ENCODE assay signal across 8 cellular contexts in the genomic region with DNA sequence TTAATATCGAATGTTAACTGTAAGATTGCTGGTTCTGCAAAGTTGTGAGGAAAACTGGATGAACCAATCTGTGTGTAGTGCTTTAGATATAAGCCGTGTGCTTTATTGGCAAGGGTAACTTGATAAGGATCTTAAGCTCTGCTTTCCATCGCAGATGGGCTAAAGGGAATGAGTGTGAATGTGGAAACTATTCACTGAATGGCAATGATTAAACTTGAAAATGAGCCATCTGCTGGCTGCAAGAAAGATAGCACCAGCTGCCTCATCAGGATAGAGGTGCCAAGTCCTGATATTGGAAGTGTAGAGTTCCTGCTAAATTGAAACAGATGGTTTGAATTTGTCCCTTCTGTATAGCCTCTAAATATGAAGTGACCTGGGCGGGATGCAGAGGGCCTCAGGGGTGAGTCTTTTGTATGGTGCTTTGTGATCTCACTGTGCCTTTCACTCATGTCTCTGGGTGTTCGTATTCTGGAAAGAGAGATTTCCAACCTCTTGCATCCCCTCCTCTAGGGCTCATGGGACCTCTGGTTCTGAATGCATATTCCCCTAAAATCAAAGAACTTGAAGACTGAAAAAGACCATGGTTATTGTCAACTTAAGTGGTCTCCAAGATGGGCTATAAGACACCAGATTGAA. TPM values are rescaled to one million over a fixed set of nuclear protein-coding genes. Genes with fewer than 3 reads are reported as not detected.
DNase-seq lines count a peak whose midpoint lies in the region; ATAC-seq, FAIRE-seq and TF ChIP-seq lines count a peak whose summit lies in the region.

No MANE protein-coding gene starts in this region.

- H3F3A ChIP-seq in SU-DHL-6 (ENCODE audit: insufficient read depth): peaks cover 77% of the 10 kb centered on the region

- CTCF ChIA-PET in naive thymus-derived CD4-positive, alpha-beta T cell (lab: Charles Lee): no interaction called here

- no peak overlapping the region for H3K27ac Mint-ChIP-seq in naive thymus-derived CD4-positive, alpha-beta T cell

- POLR2A ChIA-PET in naive thymus-derived CD4-positive, alpha-beta T cell (lab: Charles Lee): no interaction called here

- peaks cover 86% of the 10 kb centered on the region for H3K79me2 ChIP-seq in SU-DHL-6 (ENCODE audit: insufficient read depth, low read length)

- intact Hi-C loops in naive thymus-derived CD4-positive, alpha-beta T cell (cut with micrococcal nuclease): no loop called here

- peaks cover under 1 to 14% (median 3%) of the 10 kb centered on the region in 5 donors for H3K27me3 Mint-ChIP-seq in naive thymus-derived CD4-positive, alpha-beta T cell

- H2AFZ ChIP-seq in SU-DHL-6 (ENCODE audit: low read depth, low read length, severe bottlenecking): no peak overlapping the region

- H3K36me3 Mint-ChIP-seq in naive thymus-derived CD4-positive, alpha-beta T cell: no peaks in the 10 kb centered on the region

- no peaks in the 10 kb centered on the region for H3K9me2 ChIP-seq in SU-DHL-6 (replicated peaks; ENCODE audit: insufficient read depth, low read length)

- H3K27ac ChIP-seq in SU-DHL-6 (ENCODE audit: low read depth, low read length): peak overlapping the region; percentile 94
- H3K27ac ChIP-seq in naive thymus-derived CD4-positive, alpha-beta T cell (ENCODE audit: low read depth, low read length): no peak overlapping the region

- no peak overlapping the region for H3K4me3 Mint-ChIP-seq in naive thymus-derived CD4-positive, alpha-beta T cell

- FAIRE-seq in HTR-8/SVneo (lab: Jason Lieb, UNC): no peak

- peaks cover 0 to 4% (median 0%) of the 10 kb centered on the region in 7 donors for H3K4me1 Mint-ChIP-seq in naive thymus-derived CD4-positive, alpha-beta T cell

- peaks cover 0 to 25% of the 10 kb centered on the region in 2 donors for H3K4me1 ChIP-seq in naive thymus-derived CD4-positive, alpha-beta T cell (ENCODE audit: control insufficient read depth in 2 of 2, insufficient read depth in 2 of 2, low read length in 2 of 2)

- peak; percentile 39 for TF ChIP-seq CTCF in SU-DHL-6 (IDR thresholded peaks at IDR 0.05; ENCODE audit: insufficient read depth, low read length, poor library complexity, severe bottlenecking)

- ATAC-seq in HG02884 (IDR thresholded peaks at IDR 0.05; ENCODE audit: unreplicated experiment): no peak
- ATAC-seq in naive thymus-derived CD4-positive, alpha-beta T cell: no peak
- no peak for ATAC-seq in HG03460 (IDR thresholded peaks at IDR 0.05; ENCODE audit: unreplicated experiment)

- no peaks in the 10 kb centered on the region for H3K9me3 ChIP-seq in SU-DHL-6 (ENCODE audit: insufficient read depth, low read length)
- no peaks in the 10 kb centered on the region for H3K9me3 ChIP-seq in naive thymus-derived CD4-positive, alpha-beta T cell (ENCODE audit: control insufficient read depth in 2 of 3, low read length in 3 of 3)

- no peak overlapping the region; the same call in 1 of the 2 replicates for H3K9ac ChIP-seq in SU-DHL-6 (ENCODE audit: low read length)

- DNase-seq in DMS 273 treated with DMSO at 0.1 percent for 48 hours (lab: John Stamatoyannopoulos, UW) (peak; percentile 15), HTR-8/SVneo (ENCODE audit: insufficient read length, low spot score) (peak; percentile 9), iPS-NIHi11 (ENCODE audit: low spot score) (peak; percentile 68)
- DNase-seq in effector CD8-positive, alpha-beta T cell (lab: John Stamatoyannopoulos, UW): no peak
- no peak for DNase-seq in naive thymus-derived CD4-positive, alpha-beta T cell

- 0 out of 2 replicates have a peak, but pooled peaks cover 6% of the 10 kb centered on the region for H4K20me1 ChIP-seq in SU-DHL-6 (ENCODE audit: low read depth, low read length)

- no peak overlapping the region for H3K4me3 ChIP-seq in SU-DHL-6 (ENCODE audit: insufficient read depth, low read length, poor library complexity, severe bottlenecking)
- no peak overlapping the region for H3K4me3 ChIP-seq in naive thymus-derived CD4-positive, alpha-beta T cell (ENCODE audit: low read length)

- no peaks in the 10 kb centered on the region for H3K9me3 Mint-ChIP-seq in naive thymus-derived CD4-positive, alpha-beta T cell

- peaks cover 76% of the 10 kb centered on the region for H3K36me3 ChIP-seq in SU-DHL-6 (ENCODE audit: low read length)
- H3K36me3 ChIP-seq in naive thymus-derived CD4-positive, alpha-beta T cell (ENCODE audit: control insufficient read depth in 2 of 3, insufficient read depth in 3 of 3, low read length in 3 of 3): no peaks in the 10 kb centered on the region

- H3K4me2 ChIP-seq in SU-DHL-6 (ENCODE audit: low read depth, low read length, poor library complexity, severe bottlenecking): peak overlapping the region; percentile 44

- H3K27me3 ChIP-seq in SU-DHL-6 (ENCODE audit: low read length): no peaks in the 10 kb centered on the region
- no peaks in the 10 kb centered on the region for H3K27me3 ChIP-seq in naive thymus-derived CD4-positive, alpha-beta T cell (ENCODE audit: control insufficient read depth in 2 of 2, insufficient read depth in 2 of 2, low read length in 2 of 2)

RNA-seq across cellular contexts. Expression of gene FCRL3, which starts 9.2 kb away (rescaled TPM):
- total RNA-seq in naive thymus-derived CD4-positive, alpha-beta T cell: 10 to 100 TPM in 1 of 5 experiments, 1 to 10 TPM in 3, not detected in 1; 1.1 to 20.3 (median 1.7) TPM
- 1 to 10 TPM in 1 of 2 donors, under 1 TPM in 1; 0.44 to 1.4 TPM for polyA plus RNA-seq in naive thymus-derived CD4-positive, alpha-beta T cell

Comparison
In these comparisons a context has a peak if more than half of its experiments do, and no peak if none do; other contexts are left out.
1. DNase-seq: peak in DMS 273 treated with DMSO at 0.1 percent for 48 hours (single experiment), HTR-8/SVneo (single experiment) and iPS-NIHi11 (single experiment); none in effector CD8-positive, alpha-beta T cell (single experiment) and naive thymus-derived CD4-positive, alpha-beta T cell (0 of 9).